In genomic region chr6:170174771-170175643, GRCh38 we compare ENCODE assay signal across 12 cellular contexts.
A peak's percentile ranks its signal among the peaks of the same experiment; 100 is the strongest.
DNase-seq lines count a peak whose midpoint lies in the region; ATAC-seq and TF ChIP-seq lines count a peak whose summit lies in the region.
"Had no signal": no experiment of that assay in that cellular context is flagged by ENCODE, and none has a peak within 500 bp of the region (broad histone marks: within the 10 kb centered on the region; RNA-seq: fewer than 3 reads in every experiment).

No MANE protein-coding gene starts in this region.

- H3K27me3 Mint-ChIP-seq in H9 (ENCODE audit: low read depth), result peaks cover 13% of the 10 kb centered on the region
- H3K27me3 Mint-ChIP-seq: activated B cell treated with CpG ODN at 0.5 μM for 24 hours; activated naive CD8-positive, alpha-beta T cell treated with anti-CD3 and anti-CD28 coated beads, Interleukin-2, amount 50 U/mL, for 24 hours had no signal

- H3K14ac ChIP-seq in H9 (ENCODE audit: insufficient read depth, low read length), result no peak overlapping the region

- no peak overlapping the region for H4K91ac ChIP-seq in H9 (ENCODE audit: insufficient read length, low read depth, low read length)

- H2AK5ac ChIP-seq in H9 (ENCODE audit: insufficient read length, low read length), result no peak overlapping the region

- TF ChIP-seq CTCF in H9 (conservative IDR thresholded peaks at IDR 0.05) (no peak), prostate gland (IDR thresholded peaks at IDR 0.05) (no peak), ascending aorta (IDR thresholded peaks at IDR 0.05) (no peak), PC-3 (conservative IDR thresholded peaks at IDR 0.05; ENCODE audit: low read depth, low read length) (no peak)

- H3K4me3 ChIP-seq in BLaER1 (no peak overlapping the region), prostate gland (no peak overlapping the region), ascending aorta (no peak overlapping the region), PC-3 (ENCODE audit: low read length) (no peak overlapping the region)

- H3K9me3 ChIP-seq in BLaER1 (peaks cover 15% of the 10 kb centered on the region), H9 (ENCODE audit: control insufficient read depth, low read depth, low read length) (no peaks in the 10 kb centered on the region), prostate gland (no peaks in the 10 kb centered on the region), ascending aorta (no peaks in the 10 kb centered on the region), PC-3 (ENCODE audit: low read length) (no peaks in the 10 kb centered on the region)

- H3K79me1 ChIP-seq in H9 (ENCODE audit: insufficient read depth, low read depth, low read length, poor library complexity, severe bottlenecking), result no peaks in the 10 kb centered on the region

- H2AFZ ChIP-seq in H9 (ENCODE audit: low read length), result no peak overlapping the region
- H2AFZ ChIP-seq in PC-3 (ENCODE audit: low read length), result no peak overlapping the region

- H4K20me1 ChIP-seq in BLaER1 (no peaks in the 10 kb centered on the region), H9 (ENCODE audit: control insufficient read depth, insufficient read depth, insufficient read length) (no peaks in the 10 kb centered on the region), PC-3 (ENCODE audit: low read length) (no peaks in the 10 kb centered on the region)

- no peaks in the 10 kb centered on the region for H3F3A ChIP-seq in PC-3 (ENCODE audit: low read length, unreplicated experiment)

- CTCF ChIA-PET in PC-3 (lab: Charles Lee), result no interaction called here

- no peaks in the 10 kb centered on the region for H3K23me2 ChIP-seq in H9 (ENCODE audit: insufficient read length, low read depth, low read length, poor library complexity, severe bottlenecking)

- DNase-seq in H9, result peak; percentile 24
- DNase-seq in left lobe of liver (ENCODE audit: low spot score), result peak; percentile 39
- DNase-seq in prostate gland (ENCODE audit: low spot score), result peak; percentile 5
- DNase-seq in ascending aorta (ENCODE audit: low spot score in 2 of 2), result no peak
- no peak for DNase-seq in PC-3
- DNase-seq: activated B cell treated with CpG ODN at 0.5 μM for 24 hours; activated naive CD8-positive, alpha-beta T cell treated with anti-CD3 and anti-CD28 coated beads, Interleukin-2, amount 50 U/mL, for 24 hours; left colon; NCI-H1436 had no signal

- no CpG with 5 or more reads among the region's 37 CpGs for WGBS in H9 (ENCODE audit: extremely low coverage, insufficient read length, low lambda C conversion rate)
- 95% methylated on average over 30 of the region's 37 CpGs for WGBS in prostate gland

- no peak overlapping the region for H2BK5ac ChIP-seq in H9 (ENCODE audit: insufficient read length, low read length)

- H2BK12ac ChIP-seq in H9 (ENCODE audit: insufficient read length, low read depth, low read length), result no peak overlapping the region

- no peak overlapping the region for H3K23ac ChIP-seq in H9 (ENCODE audit: insufficient read length, low read depth, low read length)

- no peak overlapping the region for H3K56ac ChIP-seq in H9 (ENCODE audit: insufficient read length, low read depth, low read length)

- peak overlapping the region; percentile 53 for H3K4me2 ChIP-seq in BLaER1
- no peak overlapping the region for H3K4me2 ChIP-seq in H9 (ENCODE audit: insufficient read depth, insufficient read length, low read length)
- no peak overlapping the region for H3K4me2 ChIP-seq in PC-3 (ENCODE audit: low read length)

- H2BK120ac ChIP-seq in H9 (ENCODE audit: low read depth, low read length, poor library complexity, severe bottlenecking), result no peak overlapping the region

- H3T11ph ChIP-seq in H9 (ENCODE audit: low read length), result no peak overlapping the region

- peaks cover 25% of the 10 kb centered on the region for H3K4me1 ChIP-seq in BLaER1
- H3K4me1 ChIP-seq in H9 (ENCODE audit: insufficient read depth, low read length), result no peaks in the 10 kb centered on the region
- no peaks in the 10 kb centered on the region for H3K4me1 ChIP-seq in prostate gland (replicated peaks)
- no peaks in the 10 kb centered on the region for H3K4me1 ChIP-seq in ascending aorta
- peaks cover 29% of the 10 kb centered on the region for H3K4me1 ChIP-seq in PC-3 (ENCODE audit: insufficient read depth, low read length)

- no peaks in the 10 kb centered on the region for H3K4me1 Mint-ChIP-seq in H9
- H3K4me1 Mint-ChIP-seq: activated B cell treated with CpG ODN at 0.5 μM for 24 hours, T-cell had no signal

- H3K27me3 ChIP-seq in BLaER1 (no peaks in the 10 kb centered on the region), H9 (ENCODE audit: insufficient read depth, low read length) (no peaks in the 10 kb centered on the region), prostate gland (replicated peaks; ENCODE audit: insufficient read depth) (no peaks in the 10 kb centered on the region), ascending aorta (no peaks in the 10 kb centered on the region), PC-3 (ENCODE audit: low read length) (peaks cover 6% of the 10 kb centered on the region; the same call in 1 of the 2 replicates)

- no peak overlapping the region for H3K4ac ChIP-seq in H9 (ENCODE audit: low read depth, low read length)

- H4K5ac ChIP-seq in H9 (ENCODE audit: insufficient read length, low read depth, low read length), result no peak overlapping the region

- TF ChIP-seq POLR2A in prostate gland (IDR thresholded peaks at IDR 0.05), result no peak

- H3K36me3 Mint-ChIP-seq in H9 (ENCODE audit: insufficient read depth in 1 of 3, low read depth in 3 of 3), result peaks cover 4% of the 10 kb centered on the region in 3 experiments; a peak in 6 of 7 replicates
- H3K36me3 Mint-ChIP-seq: T-cell had no signal

- H3K27ac ChIP-seq in BLaER1 (no peak overlapping the region), H9 (ENCODE audit: insufficient read length, low read depth, low read length) (no peak overlapping the region), prostate gland (no peak overlapping the region), ascending aorta (no peak overlapping the region), PC-3 (ENCODE audit: low read length) (no peak overlapping the region)

- no peak overlapping the region for H3K18ac ChIP-seq in H9 (ENCODE audit: insufficient read length, low read depth, low read length)

- H2BK20ac ChIP-seq in H9 (ENCODE audit: low read depth, low read length, poor library complexity, severe bottlenecking), result no peak overlapping the region

- no peak overlapping the region for H4K8ac ChIP-seq in H9 (replicated peaks; ENCODE audit: insufficient read length, low read depth, low read length)

- POLR2A ChIA-PET in PC-3 (lab: Charles Lee; ENCODE audit: unreplicated experiment), result no interaction called here

- ATAC-seq in left lobe of liver (no peak), PC-3 (no peak), GM18498 (IDR thresholded peaks at IDR 0.05; ENCODE audit: unreplicated experiment) (no peak)
- ATAC-seq: activated naive CD8-positive, alpha-beta T cell treated with anti-CD3 and anti-CD28 coated beads, Interleukin-2, amount 50 U/mL, for 24 hours; left colon; T-cell had no signal

- intact Hi-C loops in prostate gland (cut with DNase I), result no loop called here
- intact Hi-C loops in ascending aorta (cut with DNase I), result no loop called here
- intact Hi-C loops in PC-3 (cut with micrococcal nuclease), result no loop called here

- no peak overlapping the region; a peak in 1 of 5 replicates for H3K4me3 Mint-ChIP-seq in H9
- H3K4me3 Mint-ChIP-seq: activated B cell treated with CpG ODN at 0.5 μM for 24 hours; activated naive CD8-positive, alpha-beta T cell treated with anti-CD3 and anti-CD28 coated beads, Interleukin-2, amount 50 U/mL, for 24 hours; T-cell had no signal

- H3K9me3 Mint-ChIP-seq in H9, result peaks cover 22 to 41% of the 10 kb centered on the region in 2 experiments
- H3K9me3 Mint-ChIP-seq: activated B cell treated with CpG ODN at 0.5 μM for 24 hours; activated naive CD8-positive, alpha-beta T cell treated with anti-CD3 and anti-CD28 coated beads, Interleukin-2, amount 50 U/mL, for 24 hours; T-cell had no signal

- no peaks in the 10 kb centered on the region for H3K9me2 ChIP-seq in PC-3 (replicated peaks; ENCODE audit: low read length)

- no peak overlapping the region for H3K9ac ChIP-seq in BLaER1
- no peak overlapping the region for H3K9ac ChIP-seq in H9 (ENCODE audit: extremely low read depth, insufficient read length, low read length)
- no peak overlapping the region for H3K9ac ChIP-seq in PC-3 (ENCODE audit: low read length)

- H2BK15ac ChIP-seq in H9 (ENCODE audit: low read depth, low read length), result no peak overlapping the region

- no peaks in the 10 kb centered on the region for H3K36me3 ChIP-seq in BLaER1
- no peaks in the 10 kb centered on the region for H3K36me3 ChIP-seq in prostate gland
- no peaks in the 10 kb centered on the region for H3K36me3 ChIP-seq in ascending aorta
- no peaks in the 10 kb centered on the region for H3K36me3 ChIP-seq in PC-3 (ENCODE audit: low read depth, low read length)

- no peak overlapping the region for H3K27ac Mint-ChIP-seq in H9
- H3K27ac Mint-ChIP-seq: activated B cell treated with CpG ODN at 0.5 μM for 24 hours; activated naive CD8-positive, alpha-beta T cell treated with anti-CD3 and anti-CD28 coated beads, Interleukin-2, amount 50 U/mL, for 24 hours; T-cell had no signal

- no TSS peak for BruUV-seq in PC-3 (replicated peaks; lab: Mats Ljungman, UMichigan)

- H3K79me2 ChIP-seq in H9 (ENCODE audit: insufficient read depth, low read length), result no peaks in the 10 kb centered on the region
- H3K79me2 ChIP-seq in PC-3 (ENCODE audit: low read length), result no peaks in the 10 kb centered on the region

Comparison
In these comparisons a context has a peak if more than half of its experiments do, and no peak if none do; other contexts are left out.
1. DNase-seq: peak in H9 (single experiment), left lobe of liver (single experiment) and prostate gland (single experiment); none in ascending aorta (0 of 2) and PC-3 (single experiment).